In the genomic region with DNA sequence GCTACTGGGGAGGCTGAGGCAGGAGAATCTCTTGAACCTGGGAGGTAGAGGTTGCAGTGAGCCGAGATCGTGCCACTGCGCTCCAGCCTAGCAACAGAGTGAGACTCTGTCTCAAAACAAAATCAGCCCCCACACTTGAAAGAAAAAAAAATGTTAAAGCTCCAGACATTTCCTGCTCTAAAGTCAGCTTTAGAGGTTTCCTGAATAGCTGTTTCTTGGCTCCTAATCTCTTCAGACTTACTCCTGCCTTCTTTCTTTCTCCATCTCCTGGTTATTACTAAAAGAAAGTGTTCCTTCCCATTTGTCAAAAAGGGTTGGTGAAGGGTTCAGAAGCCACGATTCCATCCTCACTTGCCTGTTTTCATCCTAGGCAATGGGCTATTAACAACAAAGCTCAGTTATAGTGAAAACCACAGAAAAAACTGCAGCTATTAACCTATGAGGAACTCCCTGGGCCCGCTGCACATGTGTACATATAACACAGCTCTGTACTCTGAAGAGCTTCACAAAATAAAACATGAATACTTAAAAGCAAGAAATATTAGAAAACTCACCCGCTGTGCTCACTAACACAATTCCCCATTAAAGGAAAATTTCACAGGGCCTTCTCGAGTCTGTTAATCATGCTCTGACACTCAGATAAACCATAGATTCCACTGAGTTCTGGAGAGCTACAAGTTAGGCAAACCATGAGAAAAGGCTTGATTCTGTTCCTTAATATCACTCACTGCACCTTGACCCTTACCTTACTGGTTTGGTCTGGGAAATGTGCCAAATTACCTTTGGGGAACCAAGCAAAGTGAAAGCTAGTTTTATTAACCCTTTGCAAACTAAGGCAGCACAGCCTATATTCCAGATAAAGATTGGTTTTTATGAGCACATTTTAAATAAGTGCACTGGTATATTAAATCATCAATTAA, we compare ENCODE assay signal across 1 cellular context.
TF ChIP-seq lines count a peak whose summit lies in the region.

No MANE protein-coding gene starts in this region.

TF ChIP-seq in liver, 16 proteins besides CTCF, POLR2A, EP300 and RAD21 (continued from another document):
- no peak for TF ChIP-seq GABPA (IDR thresholded peaks at IDR 0.05 in 1 of 2, conservative IDR thresholded peaks at IDR 0.05 in 1 of 2)
- TF ChIP-seq, protein P1, sequence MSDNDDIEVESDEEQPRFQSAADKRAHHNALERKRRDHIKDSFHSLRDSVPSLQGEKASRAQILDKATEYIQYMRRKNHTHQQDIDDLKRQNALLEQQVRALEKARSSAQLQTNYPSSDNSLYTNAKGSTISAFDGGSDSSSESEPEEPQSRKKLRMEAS (IDR thresholded peaks at IDR 0.05), result no peak
- no peak for TF ChIP-seq FOXA1 (IDR thresholded peaks at IDR 0.05)
- TF ChIP-seq, protein P2, sequence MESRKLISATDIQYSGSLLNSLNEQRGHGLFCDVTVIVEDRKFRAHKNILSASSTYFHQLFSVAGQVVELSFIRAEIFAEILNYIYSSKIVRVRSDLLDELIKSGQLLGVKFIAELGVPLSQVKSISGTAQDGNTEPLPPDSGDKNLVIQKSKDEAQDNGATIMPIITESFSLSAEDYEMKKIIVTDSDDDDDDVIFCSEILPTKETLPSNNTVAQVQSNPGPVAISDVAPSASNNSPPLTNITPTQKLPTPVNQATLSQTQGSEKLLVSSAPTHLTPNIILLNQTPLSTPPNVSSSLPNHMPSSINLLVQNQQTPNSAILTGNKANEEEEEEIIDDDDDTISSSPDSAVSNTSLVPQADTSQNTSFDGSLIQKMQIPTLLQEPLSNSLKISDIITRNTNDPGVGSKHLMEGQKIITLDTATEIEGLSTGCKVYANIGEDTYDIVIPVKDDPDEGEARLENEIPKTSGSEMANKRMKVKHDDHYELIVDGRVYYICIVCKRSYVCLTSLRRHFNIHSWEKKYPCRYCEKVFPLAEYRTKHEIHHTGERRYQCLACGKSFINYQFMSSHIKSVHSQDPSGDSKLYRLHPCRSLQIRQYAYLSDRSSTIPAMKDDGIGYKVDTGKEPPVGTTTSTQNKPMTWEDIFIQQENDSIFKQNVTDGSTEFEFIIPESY (IDR thresholded peaks at IDR 0.05), result no peak
